ENCODE assay signal across 15 cellular contexts in the genomic region with DNA sequence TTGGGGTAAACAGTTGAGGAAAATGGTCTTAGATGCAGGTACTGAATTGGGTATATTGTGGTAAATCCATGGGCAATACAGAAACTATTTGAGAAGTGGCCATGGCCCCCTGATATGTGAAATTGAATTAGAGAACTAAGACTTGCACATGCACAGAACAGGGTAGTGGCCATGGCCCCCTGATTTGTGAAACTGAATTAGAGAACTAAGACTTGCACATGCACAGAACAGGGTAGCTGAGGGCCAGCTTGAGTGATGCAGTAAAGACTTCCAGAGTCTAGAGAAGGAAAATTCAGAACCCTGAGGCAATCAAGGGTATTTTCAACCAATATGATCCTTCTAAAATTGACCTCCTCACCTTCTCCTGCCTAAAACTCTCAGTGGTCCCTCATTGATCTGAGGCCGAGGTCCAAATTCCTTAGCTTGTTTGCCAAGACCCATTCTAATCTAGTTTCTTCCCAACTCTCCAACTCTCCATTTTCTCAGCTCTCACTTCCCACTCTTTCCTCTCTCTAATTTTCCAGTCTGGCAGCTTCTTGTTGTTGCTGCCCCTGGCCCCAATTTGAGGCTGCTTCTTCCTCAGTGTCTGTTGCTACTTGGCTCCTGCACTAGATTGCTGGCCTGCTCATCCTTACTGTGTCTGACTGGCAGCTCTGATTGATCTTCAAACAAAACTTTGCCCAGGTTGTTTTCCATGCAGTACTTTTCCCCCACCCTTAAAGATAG.
DNase-seq lines count a peak whose midpoint lies in the region; ATAC-seq, FAIRE-seq and TF ChIP-seq lines count a peak whose summit lies in the region.
"Had no signal": no experiment of that assay in that cellular context is flagged by ENCODE, and none has a peak within 500 bp of the region (broad histone marks: within the 10 kb centered on the region; RNA-seq: fewer than 3 reads in every experiment).

No MANE protein-coding gene starts in this region.

- H3K4ac ChIP-seq in trophoblast cell (ENCODE audit: low read depth, low read length), result no peak overlapping the region

- H3K27ac ChIP-seq in GM12878 (ENCODE audit: control insufficient read depth, insufficient read depth) (no peak overlapping the region), trophoblast cell (ENCODE audit: low read depth, low read length) (peak overlapping the region; percentile 57)

- TF ChIP-seq RAD21 in GM12878 (IDR thresholded peaks at IDR 0.05; ENCODE audit: insufficient read depth, low read depth, low read length), result no peak

- no peaks in the 10 kb centered on the region for H4K20me1 ChIP-seq in GM12878 (ENCODE audit: control insufficient read depth, insufficient read depth)

- H3K4me1 ChIP-seq in GM12878 (ENCODE audit: control insufficient read depth, insufficient read depth, low read length) (no peaks in the 10 kb centered on the region), trophoblast cell (ENCODE audit: control insufficient read depth in 1 of 2, insufficient read depth in 2 of 2, low read length in 2 of 2) (peaks cover 0 to 13% of the 10 kb centered on the region in 2 experiments)

- H3K4me2 ChIP-seq in GM12878 (ENCODE audit: control insufficient read depth, insufficient read depth) (no peak overlapping the region), trophoblast cell (ENCODE audit: low read length) (no peak overlapping the region)

- RAD21 ChIA-PET in GM12878 (lab: Charles Lee; ENCODE audit: unreplicated experiment), result interaction anchor here (1.1 to 2.4 kb wide), 9 partner anchors 9 to 190 kb away, joined by 3 to 11 read pairs (median 6); no protein-coding TSS in a partner anchor

- H3K14ac ChIP-seq in trophoblast cell (ENCODE audit: low read length), result no peak overlapping the region

- TF ChIP-seq POLR2A in GM12878 (IDR thresholded peaks at IDR 0.05; ENCODE audit: low read depth, low read length), result no peak

- in situ Hi-C loops in GM12878 (cut with MboI), result loop anchor here (10.0 kb wide), 1 partner anchor 55 kb away; no protein-coding TSS in a partner anchor

- H2AFZ ChIP-seq in GM12878 (ENCODE audit: control insufficient read depth, low read depth, low read length), result no peak overlapping the region
- H2AFZ ChIP-seq in trophoblast cell (ENCODE audit: insufficient read depth, low read length, poor library complexity), result no peak overlapping the region

- H4K12ac ChIP-seq in trophoblast cell (ENCODE audit: low read depth, low read length), result no peak overlapping the region

- no peak for TF ChIP-seq EP300 in GM12878 (IDR thresholded peaks at IDR 0.05; ENCODE audit: borderline replicate concordance in 1 of 2, control insufficient read depth in 1 of 2, low read depth in 2 of 2, low read length in 2 of 2)

- no peak overlapping the region for H3K4me3 ChIP-seq in GM12878
- no peak overlapping the region for H3K4me3 ChIP-seq in trophoblast cell (ENCODE audit: low read depth, low read length)

- no peaks in the 10 kb centered on the region for H3K36me3 ChIP-seq in GM12878 (ENCODE audit: control insufficient read depth in 2 of 2, insufficient read depth in 2 of 2, low read length in 1 of 2)
- H3K36me3 ChIP-seq in trophoblast cell (ENCODE audit: control insufficient read depth in 1 of 2, insufficient read depth in 2 of 2, low read length in 2 of 2), result peaks cover 3 to 4% of the 10 kb centered on the region in 2 experiments

- no peak overlapping the region for H2BK5ac ChIP-seq in trophoblast cell (ENCODE audit: low read depth, low read length, poor library complexity)

- POLR2A ChIA-PET in GM12878 (lab: Charles Lee), result interaction anchor here (0.8 to 1.3 kb wide), 4 partner anchors 10 to 76 kb away, joined by 3 to 4 read pairs (median 3); no protein-coding TSS in a partner anchor

- SMC1A ChIA-PET in GM12878 (lab: Charles Lee; ENCODE audit: uncharacterized antibody, unreplicated experiment), result interaction anchor here (0.8 to 2.5 kb wide), 19 partner anchors 9 to 345 kb away, joined by 3 to 12 read pairs (median 4); no protein-coding TSS in a partner anchor

- H3K23ac ChIP-seq in trophoblast cell (ENCODE audit: low read length), result no peak overlapping the region

- no peak overlapping the region for H2BK120ac ChIP-seq in trophoblast cell (ENCODE audit: insufficient read depth, low read length, poor library complexity)

- H2AK5ac ChIP-seq in trophoblast cell (ENCODE audit: low read length), result no peak overlapping the region

- H3K9me3 ChIP-seq in GM12878 (replicated peaks; ENCODE audit: control insufficient read depth, insufficient read depth, low read length), result no peaks in the 10 kb centered on the region
- H3K9me3 ChIP-seq in trophoblast cell (ENCODE audit: insufficient read depth, low read depth, low read length), result peaks cover 3% of the 10 kb centered on the region

- no peak for TF ChIP-seq CTCF in GM12878 (IDR thresholded peaks at IDR 0.05 in 2 of 3, conservative IDR thresholded peaks at IDR 0.05 in 1 of 3; ENCODE audit: control insufficient read depth in 2 of 3, extremely low read depth in 1 of 3, insufficient read depth in 1 of 3, low read depth in 3 of 3, low read length in 3 of 3)

- intact Hi-C loops in GM12878 (cut with micrococcal nuclease; ENCODE audit: unreplicated experiment), result no loop called here

- DNase-seq in ELF-1 (ENCODE audit: low read depth, low spot score) (peak; percentile 51), MV-4-11 (lab: John Stamatoyannopoulos, UW) (peak; percentile 49), GM12878 (ENCODE audit: low read depth, low spot score) (no peak), trophoblast cell (no peak), NCI-H1048 (lab: John Stamatoyannopoulos, UW) (no peak), NOMO-1 (lab: John Stamatoyannopoulos, UW; ENCODE audit: unreplicated experiment in 2 of 2) (no peak)
- DNase-seq: C1 segment of cervical spinal cord; CD4-positive, alpha-beta T cell; DMS79 had no signal

- ATAC-seq in GM12878, result peak; percentile 90
- ATAC-seq in GM21786 (IDR thresholded peaks at IDR 0.05; ENCODE audit: unreplicated experiment), result no peak
- ATAC-seq: HCT116 had no signal

- H3K27me3 ChIP-seq in GM12878 (replicated peaks in 1 of 2; ENCODE audit: control insufficient read depth in 2 of 2, insufficient read depth in 2 of 2, low read length in 1 of 2), result no peaks in the 10 kb centered on the region
- no peaks in the 10 kb centered on the region for H3K27me3 ChIP-seq in trophoblast cell (ENCODE audit: insufficient read depth, low read length)

- H4K8ac ChIP-seq in trophoblast cell (ENCODE audit: low read depth, low read length), result no peak overlapping the region

- H3K9ac ChIP-seq in GM12878 (ENCODE audit: control insufficient read depth, insufficient read depth, low read length), result no peak overlapping the region
- H3K9ac ChIP-seq in trophoblast cell (ENCODE audit: low read length), result no peak overlapping the region

- H2BK12ac ChIP-seq in trophoblast cell (ENCODE audit: low read length), result no peak overlapping the region

- no peaks in the 10 kb centered on the region for H3K79me2 ChIP-seq in GM12878 (ENCODE audit: control insufficient read depth, insufficient read depth, low read length)
- H3K79me2 ChIP-seq in trophoblast cell (ENCODE audit: control insufficient read depth, insufficient read depth, low read length, poor library complexity), result peaks cover 3% of the 10 kb centered on the region

- no peaks in the 10 kb centered on the region for H3K79me1 ChIP-seq in trophoblast cell (ENCODE audit: low read length)

- CTCF ChIA-PET in GM12878 (lab: Yijun Ruan, JAX), result interaction anchor here (0.8 to 1.9 kb wide), 6 partner anchors 10 to 490 kb away, joined by 3 to 12 read pairs (median 4); no protein-coding TSS in a partner anchor

- H3K18ac ChIP-seq in trophoblast cell (ENCODE audit: low read length), result no peak overlapping the region

- 36% methylated on average over 1 of the region's 1 CpG for WGBS in GM12878 (ENCODE audit: insufficient coverage, insufficient replicate concordance, low lambda C conversion rate, missing lambda C conversion rate)
- WGBS in trophoblast cell (ENCODE audit: extremely low coverage, insufficient coverage, insufficient read length), result no CpG with 5 or more reads among the region's 1 CpG

- BruUV-seq in GM12878 (replicated peaks; lab: Mats Ljungman, UMichigan), result no TSS peak

- FAIRE-seq in GM12878 (lab: Jason Lieb, UNC), result no peak
- FAIRE-seq: A204.1, G401.6, GM12892, GM19239 had no signal

- H4K91ac ChIP-seq in trophoblast cell (ENCODE audit: low read depth, low read length), result no peak overlapping the region

TF ChIP-seq in GM12878, 131 proteins besides CTCF, POLR2A, EP300 and RAD21:
- 0 out of 2 replicates have a peak, but pooled peaks have one; percentile 22 for TF ChIP-seq DPF2 (IDR thresholded peaks at IDR 0.05)
- no peak for TF ChIP-seq SMC3 (IDR thresholded peaks at IDR 0.05; ENCODE audit: borderline replicate concordance, low read length)
- 0 out of 4 replicates have a peak, but pooled peaks of 1 of the 2 experiments have one; percentile 12 for TF ChIP-seq IKZF2 (IDR thresholded peaks at IDR 0.05)
- TF ChIP-seq BHLHE40 (IDR thresholded peaks at IDR 0.05; ENCODE audit: borderline replicate concordance in 1 of 2, low read depth in 2 of 2, low read length in 1 of 2), result peak in 1 of 2 experiments; percentile 68; a peak in 2 of 4 replicates

Comparison
In these comparisons a context has a peak if more than half of its experiments do, and no peak if none do; other contexts are left out.
1. DNase-seq: peak in ELF-1 (single experiment) and MV-4-11 (single experiment); none in GM12878 (single experiment), trophoblast cell (0 of 2), NCI-H1048 (single experiment) and NOMO-1 (0 of 2).